In the genomic region with DNA sequence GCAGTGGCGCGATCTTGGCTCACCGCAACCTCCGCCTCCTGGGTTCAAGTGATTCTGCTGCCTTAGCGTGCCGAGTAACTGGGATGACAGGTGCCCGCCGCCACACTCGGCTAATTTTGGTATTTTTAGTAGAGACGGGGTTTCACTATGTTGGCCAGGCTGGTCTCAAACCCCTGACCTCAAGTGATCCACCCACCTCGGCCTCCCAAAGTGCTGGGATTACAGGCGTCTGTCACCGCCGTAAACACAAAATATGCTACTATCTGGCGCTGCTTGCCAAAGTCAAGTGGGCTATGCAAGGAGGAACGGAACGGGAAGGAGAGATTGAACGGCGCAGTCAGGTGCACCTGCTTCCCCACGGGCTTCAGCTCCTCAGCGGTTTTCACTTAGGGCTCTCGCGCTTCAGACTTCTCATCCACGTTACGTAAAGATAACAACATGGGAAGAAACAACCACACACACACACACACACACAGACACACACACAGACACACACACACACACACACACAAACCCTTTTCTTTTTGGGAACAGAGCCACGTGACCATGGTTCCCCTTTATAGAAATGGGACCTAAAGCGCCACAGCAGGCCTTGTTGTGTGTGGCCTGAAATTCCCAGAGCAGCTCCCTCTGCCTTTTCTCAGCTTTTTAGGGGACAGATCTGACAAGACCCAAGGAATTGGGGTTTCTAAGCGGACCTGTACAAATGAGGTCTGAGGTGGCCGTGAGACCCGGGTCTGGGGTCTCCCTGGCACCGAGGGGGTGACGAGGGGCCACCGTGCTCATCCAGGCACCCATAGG, we compare ENCODE assay signal across 8 cellular contexts. TPM values are rescaled to one million over a fixed set of nuclear protein-coding genes. Genes with fewer than 3 reads are reported as not detected.
DNase-seq lines count a peak whose midpoint lies in the region; ATAC-seq and TF ChIP-seq lines count a peak whose summit lies in the region.

No MANE protein-coding gene starts in this region.

- H3K4me3 Mint-ChIP-seq in activated naive CD8-positive, alpha-beta T cell treated with anti-CD3 and anti-CD28 coated beads, Interleukin-2, amount 10 ng/mL, durations not matched to agents 7 days and 5 days = peak overlapping the region; percentile 94

- no peaks in the 10 kb centered on the region for H3K27me3 Mint-ChIP-seq in activated naive CD8-positive, alpha-beta T cell treated with anti-CD3 and anti-CD28 coated beads, Interleukin-2, amount 10 ng/mL, durations not matched to agents 7 days and 5 days

- intact Hi-C loops in Right ventricle myocardium inferior (cut with DNase I) = loop anchor here (5.0 kb wide), 1 partner anchor 48 kb away; no protein-coding TSS in a partner anchor
- intact Hi-C loops in cardiac septum (cut with DNase I) = no loop called here
- intact Hi-C loops in OCI-LY7 (cut with micrococcal nuclease; ENCODE audit: unreplicated experiment) = loop anchor here (1.0 to 5.0 kb wide), 5 partner anchors 14 to 53 kb away; no protein-coding TSS in a partner anchor

- H3K4me2 ChIP-seq in OCI-LY7 (ENCODE audit: low read length) = peak overlapping the region; percentile 90

- POLR2A ChIA-PET in OCI-LY7 (lab: Charles Lee) = no interaction called here
- POLR2A ChIA-PET in activated naive CD8-positive, alpha-beta T cell treated with anti-CD3 and anti-CD28 coated beads, Interleukin-2, amount 10 ng/mL, durations not matched to agents 7 days and 5 days (lab: Charles Lee) = no interaction called here

- peaks cover 11% of the 10 kb centered on the region for H3K36me3 Mint-ChIP-seq in activated naive CD8-positive, alpha-beta T cell treated with anti-CD3 and anti-CD28 coated beads, Interleukin-2, amount 10 ng/mL, durations not matched to agents 7 days and 5 days

- no peaks in the 10 kb centered on the region for H3K9me2 ChIP-seq in OCI-LY7 (ENCODE audit: insufficient read depth, low read length)

- peaks cover 30% of the 10 kb centered on the region for H3K36me3 ChIP-seq in OCI-LY7 (ENCODE audit: insufficient read depth, low read length)

- H3K4me3 ChIP-seq in OCI-LY7 (ENCODE audit: low read depth, low read length, poor library complexity, severe bottlenecking) = peak overlapping the region; percentile 87

- DNase-seq in Right ventricle myocardium inferior (ENCODE audit: missing footprints) = no peak
- DNase-seq in cardiac septum (ENCODE audit: low spot score) = no peak
- peak; percentile 80 for DNase-seq in OCI-LY7 (ENCODE audit: low spot score)
- peak; percentile 67 for DNase-seq in activated naive CD8-positive, alpha-beta T cell treated with anti-CD3 and anti-CD28 coated beads, Interleukin-2, amount 10 ng/mL, durations not matched to agents 7 days and 5 days
- peak; percentile 62 for DNase-seq in stimulated activated CD4-positive, alpha-beta T cell treated with anti-CD3 and anti-CD28 coated beads, Interleukin-15, amount 100 ng/mL, for 24 hours
- DNase-seq in iPS-NIHi7 (ENCODE audit: extremely low spot score) = no peak
- DNase-seq in AG08396 (ENCODE audit: low spot score) = no peak
- no peak for DNase-seq in NCI-H1417 (lab: John Stamatoyannopoulos, UW)

- CTCF ChIA-PET in OCI-LY7 (lab: Charles Lee; ENCODE audit: unreplicated experiment) = no interaction called here

- H3K9me3 ChIP-seq in OCI-LY7 (ENCODE audit: low read length) = no peaks in the 10 kb centered on the region

- H2AFZ ChIP-seq in OCI-LY7 (ENCODE audit: low read length) = no peak overlapping the region

- peaks cover 10% of the 10 kb centered on the region for H3K4me1 Mint-ChIP-seq in activated naive CD8-positive, alpha-beta T cell treated with anti-CD3 and anti-CD28 coated beads, Interleukin-2, amount 10 ng/mL, durations not matched to agents 7 days and 5 days

- H3K9me3 Mint-ChIP-seq in activated naive CD8-positive, alpha-beta T cell treated with anti-CD3 and anti-CD28 coated beads, Interleukin-2, amount 10 ng/mL, durations not matched to agents 7 days and 5 days = no peaks in the 10 kb centered on the region

- no peak for TF ChIP-seq CTCF in OCI-LY7 (conservative IDR thresholded peaks at IDR 0.05; ENCODE audit: low read length)

- TSS peak; percentile 91 for BruUV-seq in OCI-LY7 (replicated peaks; lab: Mats Ljungman, UMichigan)

- H3K27ac ChIP-seq in OCI-LY7 (ENCODE audit: low read depth, low read length, poor library complexity, severe bottlenecking) = peak overlapping the region; percentile 94

- peak overlapping the region; percentile 99 for H3K27ac Mint-ChIP-seq in activated naive CD8-positive, alpha-beta T cell treated with anti-CD3 and anti-CD28 coated beads, Interleukin-2, amount 10 ng/mL, durations not matched to agents 7 days and 5 days

- H4K20me1 ChIP-seq in OCI-LY7 (ENCODE audit: insufficient read depth, low read length) = peaks cover 6% of the 10 kb centered on the region; the same call in 1 of the 2 replicates

- H3K4me1 ChIP-seq in OCI-LY7 (ENCODE audit: insufficient read depth, low read length, poor library complexity, severe bottlenecking) = peaks cover 23% of the 10 kb centered on the region

- peak; percentile 46 for ATAC-seq in Right ventricle myocardium inferior
- peak; percentile 17 for ATAC-seq in activated naive CD8-positive, alpha-beta T cell treated with anti-CD3 and anti-CD28 coated beads, Interleukin-2, amount 10 ng/mL, durations not matched to agents 7 days and 5 days (ENCODE audit: low read depth)

- H3K79me2 ChIP-seq in OCI-LY7 (ENCODE audit: insufficient read depth, low read depth, low read length) = peaks cover 52% of the 10 kb centered on the region

RNA-seq across cellular contexts. Expression of a gene that starts 1.5 kb away (rescaled TPM):
- total RNA-seq in Right ventricle myocardium inferior (1.9 TPM), cardiac septum (1.5 TPM), OCI-LY7 (2022) (122 and 149 TPM in 2 replicates)
- total RNA-seq in OCI-LY7 (2014; rRNA removed; shearing (Covaris generic)) = 88.3 and 110 TPM in 2 replicates
- 10 to 100 TPM; 87.6 to 92.4 TPM for total RNA-seq in activated naive CD8-positive, alpha-beta T cell treated with anti-CD3 and anti-CD28 coated beads, Interleukin-2, amount 10 ng/mL, durations not matched to agents 7 days and 5 days

RNA-seq across cellular contexts. Expression of a gene that starts 56.0 kb away (rescaled TPM):
- total RNA-seq in Right ventricle myocardium inferior (13.8 TPM), cardiac septum (19.9 TPM), OCI-LY7 (2022) (60.6 and 64.9 TPM in 2 replicates)
- 61.8 and 64.2 TPM in 2 replicates for total RNA-seq in OCI-LY7 (2014; rRNA removed; shearing (Covaris generic))
- total RNA-seq in activated naive CD8-positive, alpha-beta T cell treated with anti-CD3 and anti-CD28 coated beads, Interleukin-2, amount 10 ng/mL, durations not matched to agents 7 days and 5 days = 10 to 100 TPM; 87.8 to 88.1 TPM

Comparison
In these comparisons a context has a peak if more than half of its experiments do, and no peak if none do; other contexts are left out.
1. DNase-seq: peak in OCI-LY7 (single experiment), activated naive CD8-positive, alpha-beta T cell treated with anti-CD3 and anti-CD28 coated beads, Interleukin-2, amount 10 ng/mL, durations not matched to agents 7 days and 5 days (single experiment) and stimulated activated CD4-positive, alpha-beta T cell treated with anti-CD3 and anti-CD28 coated beads, Interleukin-15, amount 100 ng/mL, for 24 hours (single experiment); none in Right ventricle myocardium inferior (single experiment), cardiac septum (single experiment), iPS-NIHi7 (single experiment), AG08396 (single experiment) and NCI-H1417 (0 of 3).
2. RNA of a gene that starts 1.5 kb away (total RNA-seq): 88.3 to 149 TPM in OCI-LY7 and 87.6 to 92.4 TPM in activated naive CD8-positive, alpha-beta T cell treated with anti-CD3 and anti-CD28 coated beads, Interleukin-2, amount 10 ng/mL, durations not matched to agents 7 days and 5 days; 1.9 TPM in Right ventricle myocardium inferior (single experiment) and 1.5 TPM in cardiac septum (single experiment); every median in the first group is over 10 times any median in the second.